ENCODE assay signal across 10 cellular contexts in the genomic region with DNA sequence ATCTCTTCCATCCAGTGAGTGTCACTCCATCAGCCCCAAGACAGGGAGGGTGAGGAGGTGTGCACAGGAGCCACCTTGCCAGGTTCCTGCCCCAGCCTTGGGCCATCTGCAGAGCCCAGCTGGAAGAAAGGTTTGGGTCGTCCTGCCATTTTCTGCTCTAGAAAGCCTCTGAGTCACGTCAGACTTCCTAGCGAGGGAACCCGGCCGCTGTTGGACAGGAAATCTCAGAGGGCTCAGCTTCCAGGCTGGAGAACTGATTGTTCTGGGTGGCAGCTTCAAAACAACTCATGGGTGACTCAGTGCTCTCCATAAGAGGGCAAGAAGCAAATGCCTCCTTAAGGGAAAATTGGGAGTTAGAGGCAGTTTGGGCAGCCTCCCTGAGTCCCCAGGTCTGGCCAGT. TPM values are rescaled to one million over a fixed set of nuclear protein-coding genes. Genes with fewer than 3 reads are reported as not detected.
DNase-seq lines count a peak whose midpoint lies in the region; ATAC-seq and TF ChIP-seq lines count a peak whose summit lies in the region.
"Had no signal": no experiment of that assay in that cellular context is flagged by ENCODE, and none has a peak within 500 bp of the region (broad histone marks: within the 10 kb centered on the region; RNA-seq: fewer than 3 reads in every experiment).

No MANE protein-coding gene starts in this region.

- BruUV-seq in MCF 10A (replicated peaks; lab: Mats Ljungman, UMichigan): no TSS peak

- ATAC-seq in GM21529 (IDR thresholded peaks at IDR 0.05; ENCODE audit: unreplicated experiment) (no peak), GM21381 (IDR thresholded peaks at IDR 0.05; ENCODE audit: unreplicated experiment) (no peak)

- H3K4me1 Mint-ChIP-seq in MCF 10A (ENCODE audit: insufficient read depth, unreplicated experiment): peaks cover 10% of the 10 kb centered on the region

- peak overlapping the region; percentile 28 for H3K4me3 Mint-ChIP-seq in MCF 10A (ENCODE audit: unreplicated experiment)

- DNase-seq in HS-27A (ENCODE audit: low read depth): peak; percentile 26
- DNase-seq in MCF 10A (ENCODE audit: unreplicated experiment): peak; percentile 86
- peak; percentile 88 for DNase-seq in iris pigment epithelial cell (ENCODE audit: low read depth)
- DNase-seq in NCI-H82 treated with DMSO at 0.1 percent for 48 hours (lab: John Stamatoyannopoulos, UW; ENCODE audit: unreplicated experiment): no peak
- no peak for DNase-seq in G401 (ENCODE audit: low spot score)
- DNase-seq: NCI-H1436 treated with DMSO at 0.1 percent for 48 hours, SJCRH30 had no signal

- intact Hi-C loops in MCF 10A (cut with micrococcal nuclease): no loop called here

- no peaks in the 10 kb centered on the region for H3K9me3 ChIP-seq in thymus (ENCODE audit: control insufficient read depth)
- H3K9me3 ChIP-seq: SJCRH30 had no signal

- no peak for TF ChIP-seq CTCF in MCF 10A (IDR thresholded peaks at IDR 0.05; ENCODE audit: unreplicated experiment)

- no peak overlapping the region for H3K4me3 ChIP-seq in thymus (ENCODE audit: low read length)
- H3K4me3 ChIP-seq: SJCRH30 had no signal

- CTCF ChIA-PET in MCF 10A (lab: Yijun Ruan, JAX): interaction anchor here (1.5 kb wide), 1 partner anchor 9 kb away, joined by 5 read pairs; no protein-coding TSS in a partner anchor

- peak overlapping the region; percentile 81 for H3K27ac Mint-ChIP-seq in MCF 10A (ENCODE audit: low read depth, unreplicated experiment)

- H3K27ac ChIP-seq in thymus (ENCODE audit: low read depth): peak overlapping the region; percentile 47
- H3K27ac ChIP-seq: SJCRH30 had no signal

- in situ Hi-C loops in G401 (cut with HindIII; ENCODE audit: low sequenced_read_pairs): no loop called here

- H3K36me3 Mint-ChIP-seq in MCF 10A (ENCODE audit: insufficient read depth, unreplicated experiment): no peaks in the 10 kb centered on the region

- no peaks in the 10 kb centered on the region for H3K4me1 ChIP-seq in thymus (ENCODE audit: control insufficient read depth, insufficient read depth, low read length)
- H3K4me1 ChIP-seq: SJCRH30 had no signal

- H3K27me3 Mint-ChIP-seq in MCF 10A (ENCODE audit: insufficient read depth, unreplicated experiment): no peaks in the 10 kb centered on the region

- WGBS in thymus: 90% methylated on average over 5 of the region's 5 CpGs

- H3K36me3 ChIP-seq in thymus (ENCODE audit: control insufficient read depth, insufficient read depth): peaks cover 50% of the 10 kb centered on the region
- H3K36me3 ChIP-seq: SJCRH30 had no signal

- H3K9me3 Mint-ChIP-seq in MCF 10A (ENCODE audit: unreplicated experiment): no peaks in the 10 kb centered on the region

- POLR2A ChIA-PET in MCF 10A (lab: Yijun Ruan, JAX): interaction anchor here (1.1 to 1.5 kb wide), 2 partner anchors 9 to 59 kb away, joined by 3 to 5 read pairs; no protein-coding TSS in a partner anchor

- no peaks in the 10 kb centered on the region for H3K27me3 ChIP-seq in thymus (ENCODE audit: control insufficient read depth, insufficient read depth)
- H3K27me3 ChIP-seq: SJCRH30 had no signal

RNA-seq across cellular contexts. Expression of a gene that starts 16.6 kb away (rescaled TPM):
- 41.6 and 44.6 TPM in 2 replicates for total RNA-seq in MCF 10A (2022)
- polyA plus RNA-seq in thymus: 49.0 TPM
- 14.0 and 19.3 TPM in 2 replicates for total RNA-seq in G401 (2014; rRNA removed; shearing (Covaris generic))

RNA-seq across cellular contexts. Expression of a gene that starts 44.1 kb away (rescaled TPM):
- 33.8 and 37.6 TPM in 2 replicates for total RNA-seq in MCF 10A (2022)
- polyA plus RNA-seq in thymus: 28.2 TPM
- total RNA-seq in G401 (2014; rRNA removed; shearing (Covaris generic)): 38.3 and 53.4 TPM in 2 replicates

Comparison
In these comparisons a context has a peak if more than half of its experiments do, and no peak if none do; other contexts are left out.
1. DNase-seq: peak in HS-27A (single experiment), MCF 10A (single experiment) and iris pigment epithelial cell (single experiment); none in NCI-H82 treated with DMSO at 0.1 percent for 48 hours (single experiment) and G401 (single experiment).